In genomic region chr5:68548959-68549676, GRCh38 we compare ENCODE assay signal across 12 cellular contexts.
A peak's percentile ranks its signal among the peaks of the same experiment; 100 is the strongest.
DNase-seq lines count a peak whose midpoint lies in the region; ATAC-seq, FAIRE-seq and TF ChIP-seq lines count a peak whose summit lies in the region.
"Had no signal": no experiment of that assay in that cellular context is flagged by ENCODE, and none has a peak within 500 bp of the region (broad histone marks: within the 10 kb centered on the region; RNA-seq: fewer than 3 reads in every experiment).

No MANE protein-coding gene starts in this region.

- ATAC-seq in left lung (peak; percentile 17), GM19395 (IDR thresholded peaks at IDR 0.05; ENCODE audit: unreplicated experiment) (no peak), GM21717 (IDR thresholded peaks at IDR 0.05; ENCODE audit: unreplicated experiment) (no peak)
- ATAC-seq: stimulated activated naive CD8-positive, alpha-beta T cell treated with anti-CD3 and anti-CD28 coated beads, Interleukin-15, Interleukin-2, amounts not matched to agents 100 U/mL and 50 U/mL, for 24 hours had no signal

- H3K36me3 ChIP-seq in BE2C = no peaks in the 10 kb centered on the region
- H3K36me3 ChIP-seq in astrocyte (ENCODE audit: insufficient read depth, low read length) = no peaks in the 10 kb centered on the region
- no peaks in the 10 kb centered on the region for H3K36me3 ChIP-seq in left lung
- H3K36me3 ChIP-seq: BLaER1 had no signal

- peaks cover 52% of the 10 kb centered on the region for H3K4me1 ChIP-seq in BE2C
- H3K4me1 ChIP-seq in astrocyte (ENCODE audit: insufficient read depth, low read length) = peaks cover 12% of the 10 kb centered on the region
- H3K4me1 ChIP-seq in left lung = no peaks in the 10 kb centered on the region
- H3K4me1 ChIP-seq: BLaER1 had no signal

- no peak overlapping the region for H2AFZ ChIP-seq in astrocyte (ENCODE audit: low read depth, low read length)

- H3K36me3 Mint-ChIP-seq in astrocyte (ENCODE audit: low read depth, unreplicated experiment) = no peaks in the 10 kb centered on the region
- H3K36me3 Mint-ChIP-seq in HFFc6 (ENCODE audit: low read depth) = peaks cover 12% of the 10 kb centered on the region; the same call in 1 of the 2 replicates

- TF ChIP-seq CTCF in BE2C (IDR thresholded peaks at IDR 0.05; ENCODE audit: low read depth, low read length) = no peak
- no peak for TF ChIP-seq CTCF in astrocyte (IDR thresholded peaks at IDR 0.05; ENCODE audit: insufficient read depth, low read depth, low read length)
- TF ChIP-seq CTCF in left lung (IDR thresholded peaks at IDR 0.05) = no peak
- no peak for TF ChIP-seq CTCF in HFFc6 (IDR thresholded peaks at IDR 0.05)

- no peaks in the 10 kb centered on the region for H3K27me3 ChIP-seq in BE2C
- no peaks in the 10 kb centered on the region for H3K27me3 ChIP-seq in astrocyte (ENCODE audit: insufficient read depth, low read length)
- no peaks in the 10 kb centered on the region for H3K27me3 ChIP-seq in left lung
- H3K27me3 ChIP-seq: BLaER1 had no signal

- intact Hi-C loops in left lung (cut with DNase I) = no loop called here

- H3K4me3 ChIP-seq in BE2C (ENCODE audit: low read depth, low read length) (no peak overlapping the region), astrocyte (ENCODE audit: insufficient read depth, low read depth, low read length) (no peak overlapping the region), left lung (no peak overlapping the region)
- H3K4me3 ChIP-seq: BLaER1 had no signal

- no peak overlapping the region for H3K9ac ChIP-seq in astrocyte (ENCODE audit: low read length)
- H3K9ac ChIP-seq: BLaER1 had no signal

- H3K4me1 Mint-ChIP-seq in astrocyte (ENCODE audit: low read depth, unreplicated experiment) (peaks cover 31% of the 10 kb centered on the region), HFFc6 (ENCODE audit: low read depth) (peaks cover 58% of the 10 kb centered on the region)

- H3K27ac ChIP-seq in astrocyte (ENCODE audit: low read depth, low read length) = no peak overlapping the region
- no peak overlapping the region for H3K27ac ChIP-seq in left lung
- H3K27ac ChIP-seq: BLaER1 had no signal

- H3K9me3 ChIP-seq in BE2C (no peaks in the 10 kb centered on the region; the same call in 1 of the 2 replicates), astrocyte (ENCODE audit: insufficient read depth, low read depth, low read length) (no peaks in the 10 kb centered on the region), left lung (no peaks in the 10 kb centered on the region)
- H3K9me3 ChIP-seq: BLaER1 had no signal

- peak; percentile 55 for FAIRE-seq in astrocyte (lab: Jason Lieb, UNC)

- DNase-seq in BE2C = peak; percentile 81
- peak; percentile 69 for DNase-seq in NCI-H187 treated with DMSO at 0.1 percent for 48 hours (lab: John Stamatoyannopoulos, UW)
- DNase-seq in astrocyte (ENCODE audit: low read depth) = peak; percentile 87
- DNase-seq in left lung = no peak
- no peak for DNase-seq in HFFc6
- DNase-seq in ureter (ENCODE audit: low spot score) = no peak
- DNase-seq: amygdala; stimulated activated naive CD8-positive, alpha-beta T cell treated with anti-CD3 and anti-CD28 coated beads, Interleukin-15, Interleukin-2, amounts not matched to agents 100 U/mL and 50 U/mL, for 24 hours had no signal

- no peaks in the 10 kb centered on the region for H3K79me2 ChIP-seq in astrocyte (ENCODE audit: insufficient read depth, low read length)

- H3K27ac Mint-ChIP-seq in astrocyte (ENCODE audit: unreplicated experiment) = no peak overlapping the region
- no peak overlapping the region for H3K27ac Mint-ChIP-seq in HFFc6

- H3K9me3 Mint-ChIP-seq in astrocyte (ENCODE audit: unreplicated experiment) = peaks cover 2% of the 10 kb centered on the region
- H3K9me3 Mint-ChIP-seq in HFFc6 = no peaks in the 10 kb centered on the region; the same call in 1 of the 2 replicates

- H3K4me3 Mint-ChIP-seq in astrocyte (ENCODE audit: unreplicated experiment) = no peak overlapping the region
- H3K4me3 Mint-ChIP-seq in HFFc6 = no peak overlapping the region
- H3K4me3 Mint-ChIP-seq: neural crest cell had no signal

- H4K20me1 ChIP-seq in astrocyte (ENCODE audit: insufficient read depth, low read length) = no peaks in the 10 kb centered on the region
- H4K20me1 ChIP-seq: BLaER1 had no signal

- no peaks in the 10 kb centered on the region for H3K27me3 Mint-ChIP-seq in astrocyte (ENCODE audit: low read depth, unreplicated experiment)
- no peaks in the 10 kb centered on the region; the same call in 1 of the 2 replicates for H3K27me3 Mint-ChIP-seq in HFFc6 (ENCODE audit: insufficient read depth)

- peak overlapping the region; percentile 28 for H3K4me2 ChIP-seq in astrocyte (ENCODE audit: low read length)
- H3K4me2 ChIP-seq: BLaER1 had no signal

Comparison
In these comparisons a context has a peak if more than half of its experiments do, and no peak if none do; other contexts are left out.
1. DNase-seq: peak in BE2C (single experiment), NCI-H187 treated with DMSO at 0.1 percent for 48 hours (single experiment) and astrocyte (single experiment); none in left lung (0 of 2), HFFc6 (single experiment) and ureter (single experiment).